ENCODE assay signal across 2 cellular contexts in the genomic region with DNA sequence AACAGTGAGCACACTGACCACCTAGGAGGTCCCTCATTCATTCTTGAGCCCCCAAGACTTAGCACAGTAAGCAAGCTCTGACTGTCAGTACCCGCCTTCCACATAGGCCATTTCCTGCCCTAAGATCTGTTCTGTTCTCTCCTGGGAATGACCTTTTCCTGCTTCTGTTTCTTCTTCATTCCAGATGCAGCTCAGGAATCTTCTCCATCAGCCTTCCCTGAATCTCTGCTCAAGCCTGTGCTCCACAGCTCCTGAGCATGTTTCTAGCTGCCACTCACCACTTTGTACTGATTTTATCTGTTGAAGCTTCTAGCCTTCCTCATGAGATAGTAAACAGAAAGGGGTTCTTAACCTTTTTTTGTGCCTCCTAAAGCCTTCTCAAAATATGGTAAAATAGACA.
TF ChIP-seq lines count a peak whose summit lies in the region.

No MANE protein-coding gene starts in this region.

TF ChIP-seq in WTC11, 78 proteins besides CTCF, POLR2A, EP300 and RAD21:
- TF ChIP-seq ZNF138 (CRISPR knock-in tag; conservative IDR thresholded peaks at IDR 0.05) (no peak), ZBTB21 (CRISPR knock-in tag; IDR thresholded peaks at IDR 0.05; ENCODE audit: borderline replicate concordance) (no peak), RELA (CRISPR knock-in tag; IDR thresholded peaks at IDR 0.05; ENCODE audit: borderline replicate concordance) (no peak), MYBL2 (CRISPR knock-in tag; IDR thresholded peaks at IDR 0.05) (no peak)
- TF ChIP-seq, protein P1, sequence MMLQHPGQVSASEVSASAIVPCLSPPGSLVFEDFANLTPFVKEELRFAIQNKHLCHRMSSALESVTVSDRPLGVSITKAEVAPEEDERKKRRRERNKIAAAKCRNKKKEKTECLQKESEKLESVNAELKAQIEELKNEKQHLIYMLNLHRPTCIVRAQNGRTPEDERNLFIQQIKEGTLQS (CRISPR knock-in tag; conservative IDR thresholded peaks at IDR 0.05) = no peak
- TF ChIP-seq, protein P2, sequence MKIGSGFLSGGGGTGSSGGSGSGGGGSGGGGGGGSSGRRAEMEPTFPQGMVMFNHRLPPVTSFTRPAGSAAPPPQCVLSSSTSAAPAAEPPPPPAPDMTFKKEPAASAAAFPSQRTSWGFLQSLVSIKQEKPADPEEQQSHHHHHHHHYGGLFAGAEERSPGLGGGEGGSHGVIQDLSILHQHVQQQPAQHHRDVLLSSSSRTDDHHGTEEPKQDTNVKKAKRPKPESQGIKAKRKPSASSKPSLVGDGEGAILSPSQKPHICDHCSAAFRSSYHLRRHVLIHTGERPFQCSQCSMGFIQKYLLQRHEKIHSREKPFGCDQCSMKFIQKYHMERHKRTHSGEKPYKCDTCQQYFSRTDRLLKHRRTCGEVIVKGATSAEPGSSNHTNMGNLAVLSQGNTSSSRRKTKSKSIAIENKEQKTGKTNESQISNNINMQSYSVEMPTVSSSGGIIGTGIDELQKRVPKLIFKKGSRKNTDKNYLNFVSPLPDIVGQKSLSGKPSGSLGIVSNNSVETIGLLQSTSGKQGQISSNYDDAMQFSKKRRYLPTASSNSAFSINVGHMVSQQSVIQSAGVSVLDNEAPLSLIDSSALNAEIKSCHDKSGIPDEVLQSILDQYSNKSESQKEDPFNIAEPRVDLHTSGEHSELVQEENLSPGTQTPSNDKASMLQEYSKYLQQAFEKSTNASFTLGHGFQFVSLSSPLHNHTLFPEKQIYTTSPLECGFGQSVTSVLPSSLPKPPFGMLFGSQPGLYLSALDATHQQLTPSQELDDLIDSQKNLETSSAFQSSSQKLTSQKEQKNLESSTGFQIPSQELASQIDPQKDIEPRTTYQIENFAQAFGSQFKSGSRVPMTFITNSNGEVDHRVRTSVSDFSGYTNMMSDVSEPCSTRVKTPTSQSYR (CRISPR knock-in tag; IDR thresholded peaks at IDR 0.05) = no peak

TF ChIP-seq in H1, 55 proteins besides CTCF, POLR2A, EP300 and RAD21:
- TF ChIP-seq CHD1 (IDR thresholded peaks at IDR 0.05; ENCODE audit: low read depth, low read length) (no peak), CREB1 (IDR thresholded peaks at IDR 0.05) (no peak), CEBPB (IDR thresholded peaks at IDR 0.05; ENCODE audit: low read depth, low read length) (no peak), RNF2 (IDR thresholded peaks at IDR 0.05; ENCODE audit: borderline replicate concordance, low read depth, low read length, missing control alignments, poor library complexity, severe bottlenecking) (no peak), ASH2L (IDR thresholded peaks at IDR 0.05; ENCODE audit: low read length) (no peak), SIRT6 (IDR thresholded peaks at IDR 0.05; ENCODE audit: low read length) (no peak), TAF7 (optimal IDR thresholded peaks at IDR 0.05; ENCODE audit: borderline replicate concordance, low read depth, low read length) (no peak), KDM4A (IDR thresholded peaks at IDR 0.05; ENCODE audit: low read depth, low read length, severe bottlenecking) (no peak)
